In genomic region chr9:95580812-95581761, GRCh38 we compare ENCODE assay signal across 1 cellular context.
TF ChIP-seq lines count a peak whose summit lies in the region.

No MANE protein-coding gene starts in this region.

TF ChIP-seq in GM23338, 12 proteins besides CTCF, POLR2A, EP300 and RAD21 (continued from another document):
- TF ChIP-seq ZNF462 (CRISPR knock-in tag; IDR thresholded peaks at IDR 0.05) (no peak), JUNB (IDR thresholded peaks at IDR 0.05; ENCODE audit: unreplicated experiment) (no peak), EZH2 (IDR thresholded peaks at IDR 0.05; ENCODE audit: low read depth, unreplicated experiment) (no peak), ZNF331 (CRISPR knock-in tag; IDR thresholded peaks at IDR 0.05; ENCODE audit: low read depth) (no peak), REST (IDR thresholded peaks at IDR 0.05; ENCODE audit: unreplicated experiment) (no peak), ETS1 (IDR thresholded peaks at IDR 0.05) (no peak), STAT1 (IDR thresholded peaks at IDR 0.05; ENCODE audit: unreplicated experiment) (no peak), ZNF114 (CRISPR knock-in tag; IDR thresholded peaks at IDR 0.05) (no peak), CREB1 (CRISPR knock-in tag; IDR thresholded peaks at IDR 0.05; ENCODE audit: low read depth) (no peak), POLR2AphosphoS5 (IDR thresholded peaks at IDR 0.05; ENCODE audit: low read depth) (no peak), NANOG (IDR thresholded peaks at IDR 0.05; ENCODE audit: borderline replicate concordance) (no peak)
TF ChIP-seq in GM23338: peak in this region for 0.
